15 cellular contexts compared by ENCODE assay signal in genomic region chr22:49209452-49210195, GRCh38.
DNase-seq lines count a peak whose midpoint lies in the region; ATAC-seq and TF ChIP-seq lines count a peak whose summit lies in the region.
"Had no signal": no experiment of that assay in that cellular context is flagged by ENCODE, and none has a peak within 500 bp of the region (broad histone marks: within the 10 kb centered on the region; RNA-seq: fewer than 3 reads in every experiment).

No MANE protein-coding gene starts in this region.

- peak overlapping the region; percentile 27 for H3K27ac Mint-ChIP-seq in type B pancreatic cell
- H3K27ac Mint-ChIP-seq: activated CD4-positive, alpha-beta memory T cell treated with anti-CD3 and anti-CD28 coated beads for 36 hours; activated naive CD4-positive, alpha-beta T cell treated with anti-CD3 and anti-CD28 coated beads, Interleukin-2, amount 50 U/mL, for 72 hours; B cell had no signal

- intact Hi-C loops in Right ventricle myocardium inferior (cut with DNase I), result no loop called here
- intact Hi-C loops in left ventricle myocardium superior (cut with micrococcal nuclease), result no loop called here

- H3K4me1 Mint-ChIP-seq in type B pancreatic cell (ENCODE audit: unreplicated experiment), result no peaks in the 10 kb centered on the region
- H3K4me1 Mint-ChIP-seq: B cell had no signal

- H3K36me3 Mint-ChIP-seq in type B pancreatic cell, result no peaks in the 10 kb centered on the region
- H3K36me3 Mint-ChIP-seq: activated CD4-positive, alpha-beta memory T cell treated with anti-CD3 and anti-CD28 coated beads for 36 hours; activated naive CD4-positive, alpha-beta T cell treated with anti-CD3 and anti-CD28 coated beads, Interleukin-2, amount 50 U/mL, for 72 hours had no signal

- DNase-seq in Right ventricle myocardium inferior (ENCODE audit: missing footprints), result peak; percentile 33
- DNase-seq in left ventricle myocardium superior, result no peak
- peak; percentile 94 for DNase-seq in NCI-H69 (lab: John Stamatoyannopoulos, UW)
- DNase-seq in hypothalamus (lab: John Stamatoyannopoulos, UW), result peak in 33 of 51 donors; percentile 4 to 64 (median 38)
- DNase-seq in type B pancreatic cell (ENCODE audit: extremely low spot score, unreplicated experiment), result peak; percentile 58
- no peak for DNase-seq in dedifferentiated amniotic fluid mesenchymal stem cell (ENCODE audit: extremely low spot score)
- DNase-seq: activated CD4-positive, alpha-beta memory T cell treated with anti-CD3 and anti-CD28 coated beads for 36 hours; cortex of kidney; gastrocnemius medialis; GDM1; mammary epithelial cell had no signal

- peaks cover 9% of the 10 kb centered on the region for H3K27me3 Mint-ChIP-seq in type B pancreatic cell
- H3K27me3 Mint-ChIP-seq: B cell had no signal

- TF ChIP-seq CTCF in type B pancreatic cell (conservative IDR thresholded peaks at IDR 0.05), result no peak

- H3K9me3 Mint-ChIP-seq in type B pancreatic cell, result no peaks in the 10 kb centered on the region
- H3K9me3 Mint-ChIP-seq: activated CD4-positive, alpha-beta memory T cell treated with anti-CD3 and anti-CD28 coated beads for 36 hours; activated naive CD4-positive, alpha-beta T cell treated with anti-CD3 and anti-CD28 coated beads, Interleukin-2, amount 50 U/mL, for 72 hours had no signal

- ATAC-seq in Right ventricle myocardium inferior (no peak), left ventricle myocardium superior (no peak), HG03196 (IDR thresholded peaks at IDR 0.05; ENCODE audit: unreplicated experiment) (no peak), GM21576 (IDR thresholded peaks at IDR 0.05; ENCODE audit: unreplicated experiment) (no peak)
- ATAC-seq: activated naive CD4-positive, alpha-beta T cell treated with anti-CD3 and anti-CD28 coated beads, Interleukin-2, amount 50 U/mL, for 72 hours; gastrocnemius medialis had no signal

- H3K4me3 Mint-ChIP-seq in type B pancreatic cell, result no peak overlapping the region
- H3K4me3 Mint-ChIP-seq: activated CD4-positive, alpha-beta memory T cell treated with anti-CD3 and anti-CD28 coated beads for 36 hours; B cell had no signal

Comparison
In these comparisons a context has a peak if more than half of its experiments do, and no peak if none do; other contexts are left out.
1. DNase-seq: peak in Right ventricle myocardium inferior (single experiment), NCI-H69 (single experiment), hypothalamus (33 of 51) and type B pancreatic cell (single experiment); none in left ventricle myocardium superior (single experiment) and dedifferentiated amniotic fluid mesenchymal stem cell (single experiment).